7 cellular contexts compared by ENCODE assay signal in the genomic region with DNA sequence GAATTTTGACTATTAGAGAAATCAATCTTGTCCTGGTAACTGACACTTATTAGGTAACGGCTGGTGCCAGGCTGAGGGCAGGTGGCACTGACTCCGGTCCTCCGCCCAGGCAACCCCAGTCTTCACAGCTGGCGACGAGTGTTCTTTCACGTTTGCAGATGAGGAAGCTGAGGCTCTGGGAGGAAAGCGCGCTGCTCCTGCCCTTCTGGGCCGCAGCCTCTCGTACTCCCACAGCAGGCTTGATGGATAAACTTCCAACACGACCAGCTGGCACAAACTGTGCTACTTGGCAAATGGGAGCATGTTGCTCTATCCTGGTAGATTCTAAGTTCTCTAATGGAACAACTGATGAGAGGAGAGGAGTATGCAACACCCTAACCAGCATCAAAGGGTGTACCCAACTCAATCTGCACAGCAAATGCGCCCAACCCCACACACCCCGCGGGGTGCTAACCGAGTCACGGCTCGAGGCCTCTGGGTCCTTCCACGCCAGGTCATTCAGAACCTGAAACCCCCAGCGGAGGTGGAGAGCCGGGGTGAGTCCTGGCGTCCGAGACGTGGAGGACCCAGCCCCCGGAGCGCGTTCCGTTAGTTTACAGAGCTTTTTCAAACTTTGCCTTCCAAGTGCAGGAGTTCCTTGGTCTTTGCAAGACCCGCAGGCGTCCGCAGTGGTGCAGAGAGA. TPM values are rescaled to one million over a fixed set of nuclear protein-coding genes. Genes with fewer than 3 reads are reported as not detected.
A peak's percentile ranks its signal among the peaks of the same experiment; 100 is the strongest.
DNase-seq lines count a peak whose midpoint lies in the region; ATAC-seq and TF ChIP-seq lines count a peak whose summit lies in the region.

No MANE protein-coding gene starts in this region.

- ATAC-seq in left lung (no peak), HG03175 (IDR thresholded peaks at IDR 0.05; ENCODE audit: unreplicated experiment) (no peak), HG02588 (IDR thresholded peaks at IDR 0.05; ENCODE audit: unreplicated experiment) (no peak)
- no peak for ATAC-seq in stimulated activated memory B cell treated with anti-CD40 and anti-IgM and Interleukin-4, amounts not matched to agents 10 μg/mL and 1 μg/mL and 100 μg/mL, for 72 hours

- H3K4me3 Mint-ChIP-seq in stimulated activated memory B cell treated with anti-CD40 and anti-IgM and Interleukin-4, amounts not matched to agents 10 μg/mL and 1 μg/mL and 100 μg/mL, for 72 hours: peak overlapping the region; percentile 72

- no peaks in the 10 kb centered on the region for H3K27me3 ChIP-seq in ascending aorta
- H3K27me3 ChIP-seq in left lung: peaks cover 18 to 46% of the 10 kb centered on the region in 2 donors

- intact Hi-C loops in ascending aorta (cut with DNase I) (loop anchor here (2.0 kb wide), 1 partner anchor 18 kb away; no protein-coding TSS in a partner anchor), left lung (cut with DNase I) (no loop called here)

- H3K27me3 Mint-ChIP-seq in stimulated activated memory B cell treated with anti-CD40 and anti-IgM and Interleukin-4, amounts not matched to agents 10 μg/mL and 1 μg/mL and 100 μg/mL, for 72 hours: peaks cover 62% of the 10 kb centered on the region

- H3K36me3 ChIP-seq in ascending aorta (no peaks in the 10 kb centered on the region), left lung (no peaks in the 10 kb centered on the region)

- no peak for TF ChIP-seq CTCF in HFF-Myc (IDR thresholded peaks at IDR 0.05; ENCODE audit: low read depth, low read length, missing control alignments)
- TF ChIP-seq CTCF in ascending aorta (IDR thresholded peaks at IDR 0.05): no peak
- TF ChIP-seq CTCF in left lung (IDR thresholded peaks at IDR 0.05): no peak

- peak overlapping the region; percentile 45; the same call in 1 of the 2 replicates for H3K4me3 ChIP-seq in HFF-Myc (replicated peaks; ENCODE audit: low read depth, low read length)
- peak overlapping the region; percentile 78 to 80 for H3K4me3 ChIP-seq in ascending aorta
- peak overlapping the region; percentile 46 to 48 for H3K4me3 ChIP-seq in left lung

- peaks cover 23% of the 10 kb centered on the region for H3K4me1 Mint-ChIP-seq in stimulated activated memory B cell treated with anti-CD40 and anti-IgM and Interleukin-4, amounts not matched to agents 10 μg/mL and 1 μg/mL and 100 μg/mL, for 72 hours

- no peaks in the 10 kb centered on the region for H3K9me3 Mint-ChIP-seq in stimulated activated memory B cell treated with anti-CD40 and anti-IgM and Interleukin-4, amounts not matched to agents 10 μg/mL and 1 μg/mL and 100 μg/mL, for 72 hours

- no peak overlapping the region for H3K27ac Mint-ChIP-seq in stimulated activated memory B cell treated with anti-CD40 and anti-IgM and Interleukin-4, amounts not matched to agents 10 μg/mL and 1 μg/mL and 100 μg/mL, for 72 hours

- H3K27ac ChIP-seq in ascending aorta (no peak overlapping the region), left lung (no peak overlapping the region)

- H3K36me3 Mint-ChIP-seq in stimulated activated memory B cell treated with anti-CD40 and anti-IgM and Interleukin-4, amounts not matched to agents 10 μg/mL and 1 μg/mL and 100 μg/mL, for 72 hours: no peaks in the 10 kb centered on the region

- H3K4me1 ChIP-seq in ascending aorta (peaks cover 0 to 7% of the 10 kb centered on the region in 2 donors), left lung (peaks cover 3 to 21% of the 10 kb centered on the region in 2 donors)

- H3K9me3 ChIP-seq in ascending aorta (no peaks in the 10 kb centered on the region), left lung (no peaks in the 10 kb centered on the region)

- DNase-seq in HFF-Myc (ENCODE audit: extremely low read depth, low read depth): no peak
- DNase-seq in ascending aorta (ENCODE audit: low spot score in 2 of 2): no peak
- no peak for DNase-seq in left lung
- no peak for DNase-seq in NCI-H2196 (lab: John Stamatoyannopoulos, UW; ENCODE audit: unreplicated experiment)

RNA-seq across cellular contexts. Expression of gene SLC47A1, which starts 0.5 kb away (rescaled TPM):
- total RNA-seq in ascending aorta: 0.64 TPM
- 10 to 100 TPM in 1 of 2 donors, 1 to 10 TPM in 1; 5.5 to 16.2 TPM for total RNA-seq in left lung
